In genomic region chr14:29710015-29710414, GRCh38 we compare ENCODE assay signal across 12 cellular contexts.
DNase-seq lines count a peak whose midpoint lies in the region; ATAC-seq and TF ChIP-seq lines count a peak whose summit lies in the region.
"Had no signal": no experiment of that assay in that cellular context is flagged by ENCODE, and none has a peak within 500 bp of the region (broad histone marks: within the 10 kb centered on the region; RNA-seq: fewer than 3 reads in every experiment).

No MANE protein-coding gene starts in this region.

- H3K4me1 ChIP-seq in HEK293 (ENCODE audit: control insufficient read depth, insufficient read depth, low read length) = no peaks in the 10 kb centered on the region
- H3K4me1 ChIP-seq in body of pancreas = no peaks in the 10 kb centered on the region
- H3K4me1 ChIP-seq in CD8-positive, alpha-beta memory T cell (ENCODE audit: insufficient read depth, low read length) = no peaks in the 10 kb centered on the region
- H3K4me1 ChIP-seq in Caco-2 = no peaks in the 10 kb centered on the region
- H3K4me1 ChIP-seq: gastroesophageal sphincter, lower lobe of right lung had no signal

- CTCF ChIA-PET in HEK293 (lab: Yijun Ruan, JAX) (interaction anchor here (0.6 to 1.6 kb wide), 3 partner anchors 128 to 296 kb away, joined by 3 to 4 read pairs (median 4); no protein-coding TSS in a partner anchor), Caco-2 (lab: Charles Lee) (no interaction called here)
- CTCF ChIA-PET in CD8-positive, alpha-beta memory T cell (lab: Charles Lee) = no interaction called here

- peaks cover 5 to 18% (median 12%) of the 10 kb centered on the region in 5 donors for H3K9me3 Mint-ChIP-seq in CD8-positive, alpha-beta memory T cell
- H3K9me3 Mint-ChIP-seq in Caco-2 (ENCODE audit: unreplicated experiment) = no peaks in the 10 kb centered on the region

- no peaks in the 10 kb centered on the region for H3K27me3 ChIP-seq in body of pancreas
- no peaks in the 10 kb centered on the region for H3K27me3 ChIP-seq in CD8-positive, alpha-beta memory T cell (ENCODE audit: insufficient read depth, low read length, poor library complexity, severe bottlenecking)
- no peaks in the 10 kb centered on the region for H3K27me3 ChIP-seq in Caco-2 (replicated peaks; ENCODE audit: control insufficient read depth, insufficient read depth, low read length)
- H3K27me3 ChIP-seq: gastroesophageal sphincter had no signal

- POLR2A ChIA-PET in HEK293 (lab: Yijun Ruan, JAX) = no interaction called here
- POLR2A ChIA-PET in CD8-positive, alpha-beta memory T cell (lab: Charles Lee) = no interaction called here
- POLR2A ChIA-PET in Caco-2 (lab: Charles Lee) = no interaction called here

- BruUV-seq in Caco-2 (replicated peaks; lab: Mats Ljungman, UMichigan) = no TSS peak

- no peaks in the 10 kb centered on the region for H3K4me1 Mint-ChIP-seq in CD8-positive, alpha-beta memory T cell
- H3K4me1 Mint-ChIP-seq in Caco-2 (ENCODE audit: low read depth, unreplicated experiment) = no peaks in the 10 kb centered on the region

- no peaks in the 10 kb centered on the region for H3K27me3 Mint-ChIP-seq in CD8-positive, alpha-beta memory T cell
- H3K27me3 Mint-ChIP-seq in Caco-2 (ENCODE audit: insufficient read depth, unreplicated experiment) = no peaks in the 10 kb centered on the region

- H3K36me3 ChIP-seq in HEK293 (ENCODE audit: control insufficient read depth in 2 of 2, insufficient read depth in 1 of 2, low read length in 2 of 2) (no peaks in the 10 kb centered on the region), body of pancreas (replicated peaks in 1 of 2; ENCODE audit: insufficient read depth in 1 of 2, low read depth in 2 of 2) (no peaks in the 10 kb centered on the region), Caco-2 (ENCODE audit: control insufficient read depth, insufficient read depth, low read length) (no peaks in the 10 kb centered on the region)
- H3K36me3 ChIP-seq in CD8-positive, alpha-beta memory T cell (ENCODE audit: insufficient read depth, low read length) = no peaks in the 10 kb centered on the region
- H3K36me3 ChIP-seq: gastroesophageal sphincter, lower lobe of right lung had no signal

- DNase-seq in AG10803 (ENCODE audit: low read depth) (peak; percentile 3), body of pancreas (no peak), lung microvascular endothelial cell (ENCODE audit: low read depth in 2 of 2) (peak; percentile 6 to 35), KBM-7 (no peak), Caco-2 (no peak), middle frontal gyrus (ENCODE audit: extremely low spot score, low spot score) (no peak)
- DNase-seq in CD8-positive, alpha-beta memory T cell = no peak
- DNase-seq: activated CD4-positive, alpha-beta T cell treated with anti-CD3 and anti-CD28 coated beads, Interleukin-2, amount 50 U/mL, for 1 hour; lower lobe of right lung; NCI-H446 treated with DMSO at 0.1 percent for 48 hours had no signal

- TF ChIP-seq CTCF in AG10803 (conservative IDR thresholded peaks at IDR 0.05; ENCODE audit: low read length) (peak; percentile 36), HEK293 (tag by site-specific recombination; IDR thresholded peaks at IDR 0.05) (no peak), body of pancreas (IDR thresholded peaks at IDR 0.05) (peak in 5 of 7 experiments; percentile 11 to 33 (median 27)), Caco-2 (IDR thresholded peaks at IDR 0.05; ENCODE audit: insufficient read depth in 1 of 2, low read depth in 1 of 2, low read length in 1 of 2, severe bottlenecking in 1 of 2, unreplicated experiment in 1 of 2) (peak in 1 of 2 experiments; percentile 26)

- H3K4me3 Mint-ChIP-seq in CD8-positive, alpha-beta memory T cell = no peak overlapping the region
- no peak overlapping the region for H3K4me3 Mint-ChIP-seq in Caco-2 (ENCODE audit: unreplicated experiment)

- no peaks in the 10 kb centered on the region for H3K9me3 ChIP-seq in HEK293 (ENCODE audit: control insufficient read depth, insufficient read depth, low read depth, low read length)
- no peaks in the 10 kb centered on the region for H3K9me3 ChIP-seq in body of pancreas
- no peaks in the 10 kb centered on the region for H3K9me3 ChIP-seq in CD8-positive, alpha-beta memory T cell (ENCODE audit: low read length)
- H3K9me3 ChIP-seq in Caco-2 = no peaks in the 10 kb centered on the region
- H3K9me3 ChIP-seq: gastroesophageal sphincter, lower lobe of right lung had no signal

- in situ Hi-C loops in KBM-7 (cut with MboI; ENCODE audit: low pct_unique_long_range_greater_than_20kb, low sequenced_read_pairs) = no loop called here

- ATAC-seq in body of pancreas = no peak
- ATAC-seq: gastroesophageal sphincter, lower lobe of right lung had no signal

- H3K36me3 Mint-ChIP-seq in CD8-positive, alpha-beta memory T cell = no peaks in the 10 kb centered on the region
- no peaks in the 10 kb centered on the region for H3K36me3 Mint-ChIP-seq in Caco-2 (ENCODE audit: insufficient read depth, unreplicated experiment)

- H3K27ac ChIP-seq in HEK293 (ENCODE audit: extremely low read depth, low read depth, low read length) (no peak overlapping the region), body of pancreas (no peak overlapping the region)
- no peak overlapping the region for H3K27ac ChIP-seq in CD8-positive, alpha-beta memory T cell (ENCODE audit: low read depth, low read length)
- H3K27ac ChIP-seq: gastroesophageal sphincter, lower lobe of right lung had no signal

- 42 to 59% methylated on average over 2 of the region's 2 CpGs for WGBS in body of pancreas, 2 donors

- no peak overlapping the region for H3K27ac Mint-ChIP-seq in CD8-positive, alpha-beta memory T cell
- no peak overlapping the region for H3K27ac Mint-ChIP-seq in Caco-2 (ENCODE audit: unreplicated experiment)

- no peak overlapping the region for H3K4me3 ChIP-seq in AG10803 (ENCODE audit: low read length)
- no peak overlapping the region for H3K4me3 ChIP-seq in HEK293 (ENCODE audit: low read depth, low read length)
- no peak overlapping the region for H3K4me3 ChIP-seq in body of pancreas
- H3K4me3 ChIP-seq in CD8-positive, alpha-beta memory T cell (ENCODE audit: low read length) = no peak overlapping the region
- no peak overlapping the region for H3K4me3 ChIP-seq in Caco-2 (ENCODE audit: low read depth, low read length)
- H3K4me3 ChIP-seq: gastroesophageal sphincter, lower lobe of right lung had no signal

- intact Hi-C loops in body of pancreas (cut with DNase I) (no loop called here), Caco-2 (cut with micrococcal nuclease; ENCODE audit: unreplicated experiment) (loop anchor here (1.0 to 10.0 kb wide), 3 partner anchors 215 to 295 kb away; partner anchors contain the start of gene PRKD1)

- no peak for TF ChIP-seq POLR2A in body of pancreas (IDR thresholded peaks at IDR 0.05)

TF ChIP-seq in HEK293, 187 proteins besides CTCF, POLR2A, EP300 and RAD21:
- TF ChIP-seq ZNF266 (tag by site-specific recombination; IDR thresholded peaks at IDR 0.05; ENCODE audit: low read depth) (no peak), ATF2 (tag by site-specific recombination; IDR thresholded peaks at IDR 0.05; ENCODE audit: low read depth) (peak; percentile 23; the same call in 1 of the 2 replicates)

Comparison
In these comparisons a context has a peak if more than half of its experiments do, and no peak if none do; other contexts are left out.
1. DNase-seq: peak in AG10803 (single experiment) and lung microvascular endothelial cell (2 of 2); none in body of pancreas (0 of 4), KBM-7 (single experiment), CD8-positive, alpha-beta memory T cell (0 of 5), Caco-2 (0 of 2) and middle frontal gyrus (single experiment).